3 cellular contexts compared by ENCODE assay signal in the genomic region with DNA sequence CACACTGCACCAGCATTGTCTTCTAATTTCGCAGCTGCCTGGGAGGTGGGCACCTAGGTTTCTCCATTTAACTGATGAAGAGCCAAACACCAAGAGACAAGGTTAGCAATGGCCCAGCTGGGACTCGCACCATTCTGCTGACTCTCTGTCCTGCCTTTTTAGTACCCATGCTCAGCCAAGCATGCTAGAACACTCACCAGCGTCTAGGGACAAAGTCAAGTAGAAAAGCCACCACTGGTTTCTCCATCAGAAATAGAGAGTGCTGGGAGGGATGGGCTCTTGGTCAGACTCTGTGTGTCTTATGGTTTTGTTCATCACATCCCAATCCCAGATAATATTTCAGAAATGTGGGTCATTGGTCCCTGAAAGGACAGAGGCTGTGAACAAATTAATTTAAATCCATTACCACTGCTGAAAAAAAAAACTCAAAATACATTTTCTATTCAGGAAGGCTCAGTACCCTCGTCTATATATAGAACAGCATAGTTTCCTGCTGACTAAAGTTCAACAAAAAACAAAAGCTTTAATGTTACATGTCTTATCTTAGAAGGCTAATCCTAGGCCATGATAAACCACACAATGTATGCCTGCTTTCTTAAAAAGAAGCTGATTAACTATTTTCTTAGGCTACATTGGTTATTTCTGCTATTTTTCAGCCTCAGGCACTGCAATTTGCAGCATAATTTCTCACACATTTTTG.
TF ChIP-seq lines count a peak whose summit lies in the region.

No MANE protein-coding gene starts in this region.

TF ChIP-seq in SK-N-SH, 30 proteins besides CTCF, POLR2A, EP300 and RAD21 (continues in another document):
- TF ChIP-seq, protein P1, sequence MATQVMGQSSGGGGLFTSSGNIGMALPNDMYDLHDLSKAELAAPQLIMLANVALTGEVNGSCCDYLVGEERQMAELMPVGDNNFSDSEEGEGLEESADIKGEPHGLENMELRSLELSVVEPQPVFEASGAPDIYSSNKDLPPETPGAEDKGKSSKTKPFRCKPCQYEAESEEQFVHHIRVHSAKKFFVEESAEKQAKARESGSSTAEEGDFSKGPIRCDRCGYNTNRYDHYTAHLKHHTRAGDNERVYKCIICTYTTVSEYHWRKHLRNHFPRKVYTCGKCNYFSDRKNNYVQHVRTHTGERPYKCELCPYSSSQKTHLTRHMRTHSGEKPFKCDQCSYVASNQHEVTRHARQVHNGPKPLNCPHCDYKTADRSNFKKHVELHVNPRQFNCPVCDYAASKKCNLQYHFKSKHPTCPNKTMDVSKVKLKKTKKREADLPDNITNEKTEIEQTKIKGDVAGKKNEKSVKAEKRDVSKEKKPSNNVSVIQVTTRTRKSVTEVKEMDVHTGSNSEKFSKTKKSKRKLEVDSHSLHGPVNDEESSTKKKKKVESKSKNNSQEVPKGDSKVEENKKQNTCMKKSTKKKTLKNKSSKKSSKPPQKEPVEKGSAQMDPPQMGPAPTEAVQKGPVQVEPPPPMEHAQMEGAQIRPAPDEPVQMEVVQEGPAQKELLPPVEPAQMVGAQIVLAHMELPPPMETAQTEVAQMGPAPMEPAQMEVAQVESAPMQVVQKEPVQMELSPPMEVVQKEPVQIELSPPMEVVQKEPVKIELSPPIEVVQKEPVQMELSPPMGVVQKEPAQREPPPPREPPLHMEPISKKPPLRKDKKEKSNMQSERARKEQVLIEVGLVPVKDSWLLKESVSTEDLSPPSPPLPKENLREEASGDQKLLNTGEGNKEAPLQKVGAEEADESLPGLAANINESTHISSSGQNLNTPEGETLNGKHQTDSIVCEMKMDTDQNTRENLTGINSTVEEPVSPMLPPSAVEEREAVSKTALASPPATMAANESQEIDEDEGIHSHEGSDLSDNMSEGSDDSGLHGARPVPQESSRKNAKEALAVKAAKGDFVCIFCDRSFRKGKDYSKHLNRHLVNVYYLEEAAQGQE (IDR thresholded peaks at IDR 0.05; ENCODE audit: low read depth, low read length) = no peak
- TF ChIP-seq TEAD4 (IDR thresholded peaks at IDR 0.05; ENCODE audit: borderline replicate concordance, insufficient read depth) (no peak), SMC3 (IDR thresholded peaks at IDR 0.05; ENCODE audit: low read depth, low read length) (no peak), EZH2phosphoT487 (IDR thresholded peaks at IDR 0.05; ENCODE audit: borderline replicate concordance, low read depth) (no peak), FOSL2 (IDR thresholded peaks at IDR 0.05; ENCODE audit: borderline replicate concordance, low read depth) (no peak), MXI1 (IDR thresholded peaks at IDR 0.05; ENCODE audit: low read depth, low read length) (no peak), FOXJ3 (CRISPR knock-in tag; IDR thresholded peaks at IDR 0.05) (no peak)
- TF ChIP-seq, protein P2, sequence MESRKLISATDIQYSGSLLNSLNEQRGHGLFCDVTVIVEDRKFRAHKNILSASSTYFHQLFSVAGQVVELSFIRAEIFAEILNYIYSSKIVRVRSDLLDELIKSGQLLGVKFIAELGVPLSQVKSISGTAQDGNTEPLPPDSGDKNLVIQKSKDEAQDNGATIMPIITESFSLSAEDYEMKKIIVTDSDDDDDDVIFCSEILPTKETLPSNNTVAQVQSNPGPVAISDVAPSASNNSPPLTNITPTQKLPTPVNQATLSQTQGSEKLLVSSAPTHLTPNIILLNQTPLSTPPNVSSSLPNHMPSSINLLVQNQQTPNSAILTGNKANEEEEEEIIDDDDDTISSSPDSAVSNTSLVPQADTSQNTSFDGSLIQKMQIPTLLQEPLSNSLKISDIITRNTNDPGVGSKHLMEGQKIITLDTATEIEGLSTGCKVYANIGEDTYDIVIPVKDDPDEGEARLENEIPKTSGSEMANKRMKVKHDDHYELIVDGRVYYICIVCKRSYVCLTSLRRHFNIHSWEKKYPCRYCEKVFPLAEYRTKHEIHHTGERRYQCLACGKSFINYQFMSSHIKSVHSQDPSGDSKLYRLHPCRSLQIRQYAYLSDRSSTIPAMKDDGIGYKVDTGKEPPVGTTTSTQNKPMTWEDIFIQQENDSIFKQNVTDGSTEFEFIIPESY (IDR thresholded peaks at IDR 0.05; ENCODE audit: borderline replicate concordance, low read depth) = no peak
- TF ChIP-seq, protein P3, sequence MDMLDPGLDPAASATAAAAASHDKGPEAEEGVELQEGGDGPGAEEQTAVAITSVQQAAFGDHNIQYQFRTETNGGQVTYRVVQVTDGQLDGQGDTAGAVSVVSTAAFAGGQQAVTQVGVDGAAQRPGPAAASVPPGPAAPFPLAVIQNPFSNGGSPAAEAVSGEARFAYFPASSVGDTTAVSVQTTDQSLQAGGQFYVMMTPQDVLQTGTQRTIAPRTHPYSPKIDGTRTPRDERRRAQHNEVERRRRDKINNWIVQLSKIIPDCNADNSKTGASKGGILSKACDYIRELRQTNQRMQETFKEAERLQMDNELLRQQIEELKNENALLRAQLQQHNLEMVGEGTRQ (IDR thresholded peaks at IDR 0.05; ENCODE audit: borderline replicate concordance, low read depth, low read length) = no peak

TF ChIP-seq in SK-N-SH treated with all-trans-retinoic acid at 6 μM for 48 hours, 23 proteins besides CTCF, POLR2A, EP300 and RAD21 (continues in another document):
- no peak for TF ChIP-seq ZNF565 (CRISPR knock-in tag; conservative IDR thresholded peaks at IDR 0.05; ENCODE audit: low read depth)
- no peak for TF ChIP-seq ZC3H10 (CRISPR knock-in tag; IDR thresholded peaks at IDR 0.05)
- no peak for TF ChIP-seq POU6F1 (CRISPR knock-in tag; IDR thresholded peaks at IDR 0.05; ENCODE audit: borderline replicate concordance, low read depth)
- TF ChIP-seq BACH2 (CRISPR knock-in tag; IDR thresholded peaks at IDR 0.05; ENCODE audit: borderline replicate concordance) = no peak
- no peak for TF ChIP-seq SNAI2 (CRISPR knock-in tag; IDR thresholded peaks at IDR 0.05)
- TF ChIP-seq, protein P4, sequence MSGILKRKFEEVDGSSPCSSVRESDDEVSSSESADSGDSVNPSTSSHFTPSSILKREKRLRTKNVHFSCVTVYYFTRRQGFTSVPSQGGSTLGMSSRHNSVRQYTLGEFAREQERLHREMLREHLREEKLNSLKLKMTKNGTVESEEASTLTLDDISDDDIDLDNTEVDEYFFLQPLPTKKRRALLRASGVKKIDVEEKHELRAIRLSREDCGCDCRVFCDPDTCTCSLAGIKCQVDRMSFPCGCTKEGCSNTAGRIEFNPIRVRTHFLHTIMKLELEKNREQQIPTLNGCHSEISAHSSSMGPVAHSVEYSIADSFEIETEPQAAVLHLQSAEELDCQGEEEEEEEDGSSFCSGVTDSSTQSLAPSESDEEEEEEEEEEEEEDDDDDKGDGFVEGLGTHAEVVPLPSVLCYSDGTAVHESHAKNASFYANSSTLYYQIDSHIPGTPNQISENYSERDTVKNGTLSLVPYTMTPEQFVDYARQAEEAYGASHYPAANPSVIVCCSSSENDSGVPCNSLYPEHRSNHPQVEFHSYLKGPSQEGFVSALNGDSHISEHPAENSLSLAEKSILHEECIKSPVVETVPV (CRISPR knock-in tag; IDR thresholded peaks at IDR 0.05) = no peak
- no peak for TF ChIP-seq GLIS3 (CRISPR knock-in tag; IDR thresholded peaks at IDR 0.05)
- no peak for TF ChIP-seq ARNTL (CRISPR knock-in tag; IDR thresholded peaks at IDR 0.05; ENCODE audit: borderline replicate concordance, low read depth)
- no peak for TF ChIP-seq CSDC2 (CRISPR knock-in tag; IDR thresholded peaks at IDR 0.05)
- no peak for TF ChIP-seq ZNF8 (CRISPR knock-in tag; IDR thresholded peaks at IDR 0.05)
- TF ChIP-seq ISL1 (CRISPR knock-in tag; IDR thresholded peaks at IDR 0.05) = no peak
- TF ChIP-seq, protein P5, sequence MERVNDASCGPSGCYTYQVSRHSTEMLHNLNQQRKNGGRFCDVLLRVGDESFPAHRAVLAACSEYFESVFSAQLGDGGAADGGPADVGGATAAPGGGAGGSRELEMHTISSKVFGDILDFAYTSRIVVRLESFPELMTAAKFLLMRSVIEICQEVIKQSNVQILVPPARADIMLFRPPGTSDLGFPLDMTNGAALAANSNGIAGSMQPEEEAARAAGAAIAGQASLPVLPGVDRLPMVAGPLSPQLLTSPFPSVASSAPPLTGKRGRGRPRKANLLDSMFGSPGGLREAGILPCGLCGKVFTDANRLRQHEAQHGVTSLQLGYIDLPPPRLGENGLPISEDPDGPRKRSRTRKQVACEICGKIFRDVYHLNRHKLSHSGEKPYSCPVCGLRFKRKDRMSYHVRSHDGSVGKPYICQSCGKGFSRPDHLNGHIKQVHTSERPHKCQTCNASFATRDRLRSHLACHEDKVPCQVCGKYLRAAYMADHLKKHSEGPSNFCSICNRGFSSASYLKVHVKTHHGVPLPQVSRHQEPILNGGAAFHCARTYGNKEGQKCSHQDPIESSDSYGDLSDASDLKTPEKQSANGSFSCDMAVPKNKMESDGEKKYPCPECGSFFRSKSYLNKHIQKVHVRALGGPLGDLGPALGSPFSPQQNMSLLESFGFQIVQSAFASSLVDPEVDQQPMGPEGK (CRISPR knock-in tag; IDR thresholded peaks at IDR 0.05; ENCODE audit: borderline replicate concordance) = no peak
- TF ChIP-seq ESRRG (CRISPR knock-in tag; IDR thresholded peaks at IDR 0.05) = no peak

TF ChIP-seq in IMR-90, 13 proteins besides CTCF, POLR2A, EP300 and RAD21:
- TF ChIP-seq, protein P3 (IDR thresholded peaks at IDR 0.05; ENCODE audit: low read depth, low read length) = no peak
- no peak for TF ChIP-seq CEBPB (IDR thresholded peaks at IDR 0.05; ENCODE audit: low read depth, low read length)
- TF ChIP-seq NFE2L2 (IDR thresholded peaks at IDR 0.05; ENCODE audit: low read depth, low read length) = no peak
- TF ChIP-seq SMC3 (IDR thresholded peaks at IDR 0.05; ENCODE audit: low read depth, low read length) = no peak
- TF ChIP-seq, protein P6, sequence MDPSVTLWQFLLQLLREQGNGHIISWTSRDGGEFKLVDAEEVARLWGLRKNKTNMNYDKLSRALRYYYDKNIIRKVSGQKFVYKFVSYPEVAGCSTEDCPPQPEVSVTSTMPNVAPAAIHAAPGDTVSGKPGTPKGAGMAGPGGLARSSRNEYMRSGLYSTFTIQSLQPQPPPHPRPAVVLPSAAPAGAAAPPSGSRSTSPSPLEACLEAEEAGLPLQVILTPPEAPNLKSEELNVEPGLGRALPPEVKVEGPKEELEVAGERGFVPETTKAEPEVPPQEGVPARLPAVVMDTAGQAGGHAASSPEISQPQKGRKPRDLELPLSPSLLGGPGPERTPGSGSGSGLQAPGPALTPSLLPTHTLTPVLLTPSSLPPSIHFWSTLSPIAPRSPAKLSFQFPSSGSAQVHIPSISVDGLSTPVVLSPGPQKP (IDR thresholded peaks at IDR 0.05; ENCODE audit: borderline replicate concordance, low read depth, low read length) = no peak
- TF ChIP-seq FOS (IDR thresholded peaks at IDR 0.05; ENCODE audit: low read depth, low read length) = no peak
